Comparison of ENCODE assay signal across 8 cellular contexts in the genomic region with DNA sequence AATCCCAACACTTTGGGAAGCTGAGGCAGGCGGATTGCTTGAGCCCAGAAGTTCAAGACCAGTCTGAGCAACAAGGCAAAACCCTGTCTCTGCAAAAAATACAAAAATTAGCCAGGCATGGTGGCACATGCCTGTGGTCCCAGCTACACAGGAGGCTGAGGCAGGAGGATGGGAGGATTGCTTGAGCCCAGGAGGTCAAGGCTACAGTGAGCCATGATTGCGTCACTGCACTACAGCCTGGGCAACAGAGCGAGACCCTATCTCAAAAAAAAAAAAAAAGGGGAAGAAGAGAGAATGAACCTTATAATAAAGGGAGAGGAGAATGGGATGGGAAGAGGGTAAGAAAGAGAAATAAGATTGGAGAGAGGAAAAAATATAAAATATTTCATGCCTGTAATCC. TPM values are rescaled to one million over a fixed set of nuclear protein-coding genes. Genes with fewer than 3 reads are reported as not detected.
DNase-seq lines count a peak whose midpoint lies in the region; ATAC-seq and TF ChIP-seq lines count a peak whose summit lies in the region.
"Not testable (repeated sequence)": the region's sequence is repeated elsewhere in the genome, so short reads cannot be mapped to it uniquely, and the experiment has no call there.
"Had no signal": no experiment of that assay in that cellular context is flagged by ENCODE, and none has a peak within 500 bp of the region (broad histone marks: within the 10 kb centered on the region; RNA-seq: fewer than 3 reads in every experiment).

No MANE protein-coding gene starts in this region.

- not testable (repeated sequence) for H3K4me3 ChIP-seq in BLaER1 treated with 17β-estradiol and CSF1 and Interleukin-3, amounts not matched to agents 10 nM and 100 nM; IMR-90 (ENCODE audit: insufficient read depth, low read depth, low read length)

- not testable (repeated sequence) for H4K5ac ChIP-seq in IMR-90 (ENCODE audit: low read depth, low read length)

- TF ChIP-seq POLR2A in IMR-90 (IDR thresholded peaks at IDR 0.05; ENCODE audit: low read depth, low read length), result not testable (repeated sequence)

- H3K18ac ChIP-seq in IMR-90 (ENCODE audit: low read depth, low read length), result not testable (repeated sequence)

- H3K9me1 ChIP-seq in IMR-90 (ENCODE audit: insufficient read depth, low read length), result not testable (repeated sequence)

- not testable (repeated sequence) for BruUV-seq in IMR-90 (replicated peaks; lab: Mats Ljungman, UMichigan)

- dilution Hi-C loops in IMR-90 (cut with HindIII; ENCODE audit: low sequenced_read_pairs, unreplicated experiment), result not testable (repeated sequence)

- H3K9me3 ChIP-seq in BLaER1 treated with 17β-estradiol and CSF1 and Interleukin-3, amounts not matched to agents 10 nM and 100 nM (replicated peaks in 1 of 11); IMR-90 (ENCODE audit: control insufficient read depth, insufficient read depth, low read length): not testable (repeated sequence)

- in situ Hi-C loops in IMR-90 (cut with MboI; ENCODE audit: low sequenced_read_pairs), result not testable (repeated sequence)

- intact Hi-C loops in IMR-90 (cut with micrococcal nuclease), result not testable (repeated sequence)

- H3K27ac Mint-ChIP-seq in activated T-cell treated with anti-CD3 and anti-CD28 coated beads, Interleukin-2, amount 50 U/mL, for 72 hours, result peak overlapping the region; percentile 36
- peak overlapping the region in 4 of 5 experiments; percentile 86 to 100 (median 99) for H3K27ac Mint-ChIP-seq in brain
- peak overlapping the region; percentile 52 to 76 for H3K27ac Mint-ChIP-seq in effector memory CD8-positive, alpha-beta T cell
- peak overlapping the region; percentile 12 for H3K27ac Mint-ChIP-seq in neural crest cell (ENCODE audit: unreplicated experiment)
- H3K27ac Mint-ChIP-seq in stimulated activated naive B cell treated with anti-CD40 and anti-IgM and Interleukin-4, amounts not matched to agents 10 μg/mL and 1 μg/mL and 100 μg/mL, for 72 hours, result peak overlapping the region; percentile 16

- POLR2A ChIA-PET in IMR-90 (lab: Charles Lee; ENCODE audit: unreplicated experiment), result not testable (repeated sequence)

- not testable (repeated sequence) for H3K14ac ChIP-seq in IMR-90 (replicated peaks; ENCODE audit: low read depth, low read length)

- H3K27ac ChIP-seq in BLaER1 treated with 17β-estradiol and CSF1 and Interleukin-3, amounts not matched to agents 10 nM and 100 nM, result peak overlapping the region in 2 of 11 experiments; percentile 14 to 22; a peak in 1 of 22 replicates
- not testable (repeated sequence) for H3K27ac ChIP-seq in IMR-90 (ENCODE audit: insufficient read depth, low read length)

- not testable (repeated sequence) for H3K9ac ChIP-seq in BLaER1 treated with 17β-estradiol and CSF1 and Interleukin-3, amounts not matched to agents 10 nM and 100 nM; IMR-90 (ENCODE audit: low read depth, low read length)

- H3K9me3 Mint-ChIP-seq in activated T-cell treated with anti-CD3 and anti-CD28 coated beads, Interleukin-2, amount 50 U/mL, for 72 hours; brain; effector memory CD8-positive, alpha-beta T cell; neural crest cell; stimulated activated naive B cell treated with anti-CD40 and anti-IgM and Interleukin-4, amounts not matched to agents 10 μg/mL and 1 μg/mL and 100 μg/mL, for 72 hours: not testable (repeated sequence)

- not testable (repeated sequence) for H2BK120ac ChIP-seq in IMR-90 (ENCODE audit: low read depth, low read length)

- not testable (repeated sequence) for H3K4me1 Mint-ChIP-seq in activated T-cell treated with anti-CD3 and anti-CD28 coated beads, Interleukin-2, amount 50 U/mL, for 72 hours (ENCODE audit: low read depth); effector memory CD8-positive, alpha-beta T cell (ENCODE audit: low read depth in 2 of 2); neural crest cell; stimulated activated naive B cell treated with anti-CD40 and anti-IgM and Interleukin-4, amounts not matched to agents 10 μg/mL and 1 μg/mL and 100 μg/mL, for 72 hours
- peaks cover 85% of the 10 kb centered on the region for H3K4me1 Mint-ChIP-seq in brain

- H3K36me3 Mint-ChIP-seq in activated T-cell treated with anti-CD3 and anti-CD28 coated beads, Interleukin-2, amount 50 U/mL, for 72 hours (ENCODE audit: insufficient read depth in 2 of 2); neural crest cell (ENCODE audit: low read depth): not testable (repeated sequence)
- peaks cover 47% of the 10 kb centered on the region for H3K36me3 Mint-ChIP-seq in brain
- peaks cover 75% of the 10 kb centered on the region for H3K36me3 Mint-ChIP-seq in effector memory CD8-positive, alpha-beta T cell (ENCODE audit: insufficient read depth)
- peaks cover 46 to 71% of the 10 kb centered on the region in 2 donors for H3K36me3 Mint-ChIP-seq in stimulated activated naive B cell treated with anti-CD40 and anti-IgM and Interleukin-4, amounts not matched to agents 10 μg/mL and 1 μg/mL and 100 μg/mL, for 72 hours

- 100% methylated on average over 1 of the region's 3 CpGs; no CpG with 5 or more reads in 1 of the 2 experiments for WGBS in IMR-90 (ENCODE audit: extremely low coverage in 2 of 2, insufficient read length in 1 of 2), 2 experiments

- H4K20me1 ChIP-seq in BLaER1 treated with 17β-estradiol and CSF1 and Interleukin-3, amounts not matched to agents 10 nM and 100 nM, result peaks cover 20 to 93% (median 73%) of the 10 kb centered on the region in 11 experiments; a peak in 19 of 22 replicates
- not testable (repeated sequence) for H4K20me1 ChIP-seq in IMR-90 (ENCODE audit: insufficient read depth, low read length)

- H4K8ac ChIP-seq in IMR-90 (ENCODE audit: low read depth in 2 of 2, low read length in 2 of 2), result not testable (repeated sequence)

- not testable (repeated sequence) for ATAC-seq in IMR-90 (ENCODE audit: low read depth); activated T-cell treated with anti-CD3 and anti-CD28 coated beads, Interleukin-2, amount 50 U/mL, for 72 hours (replicated peaks in 1 of 2); effector memory CD8-positive, alpha-beta T cell (replicated peaks); stimulated activated naive B cell treated with anti-CD40 and anti-IgM and Interleukin-4, amounts not matched to agents 10 μg/mL and 1 μg/mL and 100 μg/mL, for 72 hours (replicated peaks)

- H3K56ac ChIP-seq in IMR-90 (ENCODE audit: extremely low read depth, insufficient read depth, low read length), result not testable (repeated sequence)

- not testable (repeated sequence) for TF ChIP-seq CTCF in IMR-90 (conservative IDR thresholded peaks at IDR 0.05; ENCODE audit: low read depth, low read length); brain (conservative IDR thresholded peaks at IDR 0.05); neural crest cell (conservative IDR thresholded peaks at IDR 0.05)

- not testable (repeated sequence) for H3K27me3 ChIP-seq in BLaER1 treated with 17β-estradiol and CSF1 and Interleukin-3, amounts not matched to agents 10 nM and 100 nM; IMR-90 (ENCODE audit: control insufficient read depth, insufficient read depth, low read length)

- DNase-seq in IMR-90; activated T-cell treated with anti-CD3 and anti-CD28 coated beads, Interleukin-2, amount 50 U/mL, for 72 hours; effector memory CD8-positive, alpha-beta T cell; neural crest cell (ENCODE audit: low read depth, low spot score); stimulated activated naive B cell treated with anti-CD40 and anti-IgM and Interleukin-4, amounts not matched to agents 10 μg/mL and 1 μg/mL and 100 μg/mL, for 72 hours: not testable (repeated sequence)

- not testable (repeated sequence) for H2BK20ac ChIP-seq in IMR-90 (ENCODE audit: low read depth, low read length)

- not testable (repeated sequence) for H4K91ac ChIP-seq in IMR-90 (ENCODE audit: insufficient read depth, low read depth, low read length)

- H3K4me2 ChIP-seq in BLaER1 treated with 17β-estradiol and CSF1 and Interleukin-3, amounts not matched to agents 10 nM and 100 nM, result peak overlapping the region in 7 of 11 experiments; percentile 5 to 39 (median 15); a peak in 10 of 22 replicates
- not testable (repeated sequence) for H3K4me2 ChIP-seq in IMR-90 (ENCODE audit: low read depth, low read length)

- H2AFZ ChIP-seq in IMR-90 (replicated peaks; ENCODE audit: low read length, poor library complexity), result not testable (repeated sequence)

- H3K4ac ChIP-seq in IMR-90 (ENCODE audit: low read depth, low read length), result not testable (repeated sequence)

- H2BK15ac ChIP-seq in IMR-90 (ENCODE audit: low read depth, low read length), result not testable (repeated sequence)

- peaks cover 17 to 96% (median 88%) of the 10 kb centered on the region in 10 experiments for H3K4me1 ChIP-seq in BLaER1 treated with 17β-estradiol and CSF1 and Interleukin-3, amounts not matched to agents 10 nM and 100 nM
- not testable (repeated sequence) for H3K4me1 ChIP-seq in IMR-90 (ENCODE audit: control insufficient read depth, insufficient read depth, low read length)

- H2AK5ac ChIP-seq in IMR-90 (ENCODE audit: low read depth, low read length), result not testable (repeated sequence)

- peaks cover 87 to 100% (median 96%) of the 10 kb centered on the region in 11 experiments for H3K36me3 ChIP-seq in BLaER1 treated with 17β-estradiol and CSF1 and Interleukin-3, amounts not matched to agents 10 nM and 100 nM
- H3K36me3 ChIP-seq in IMR-90 (ENCODE audit: control insufficient read depth, insufficient read depth, low read length), result peaks cover 67% of the 10 kb centered on the region

- CTCF ChIA-PET in IMR-90 (lab: Yijun Ruan, JAX), result not testable (repeated sequence)

- not testable (repeated sequence) for H2BK5ac ChIP-seq in IMR-90 (ENCODE audit: low read depth, low read length, poor library complexity, severe bottlenecking)

- not testable (repeated sequence) for H3K79me1 ChIP-seq in IMR-90 (ENCODE audit: low read depth in 1 of 2, low read length in 2 of 2)

- H2AK9ac ChIP-seq in IMR-90 (replicated peaks; ENCODE audit: low read depth, low read length, poor library complexity), result not testable (repeated sequence)

- H3K4me3 Mint-ChIP-seq in activated T-cell treated with anti-CD3 and anti-CD28 coated beads, Interleukin-2, amount 50 U/mL, for 72 hours; effector memory CD8-positive, alpha-beta T cell; neural crest cell; stimulated activated naive B cell treated with anti-CD40 and anti-IgM and Interleukin-4, amounts not matched to agents 10 μg/mL and 1 μg/mL and 100 μg/mL, for 72 hours: not testable (repeated sequence)
- peak overlapping the region in 1 of 5 experiments; percentile 56 for H3K4me3 Mint-ChIP-seq in brain

- not testable (repeated sequence) for H3K23ac ChIP-seq in IMR-90 (ENCODE audit: low read depth, low read length)

- TF ChIP-seq RAD21 in IMR-90 (IDR thresholded peaks at IDR 0.05; ENCODE audit: low read length), result not testable (repeated sequence)

- H3K27me3 Mint-ChIP-seq in activated T-cell treated with anti-CD3 and anti-CD28 coated beads, Interleukin-2, amount 50 U/mL, for 72 hours (ENCODE audit: low read depth); brain; effector memory CD8-positive, alpha-beta T cell; neural crest cell (ENCODE audit: low read depth); stimulated activated naive B cell treated with anti-CD40 and anti-IgM and Interleukin-4, amounts not matched to agents 10 μg/mL and 1 μg/mL and 100 μg/mL, for 72 hours: not testable (repeated sequence)

RNA-seq across cellular contexts. Expression of a gene that starts 45.8 kb away (rescaled TPM):
- 1.1 and 1.3 TPM in 2 replicates for total RNA-seq in IMR-90 (2012; rRNA removed)
- polyA plus RNA-seq in IMR-90 (2012; rRNA removed), result 0.11 and 0.43 TPM in 2 replicates
- polyA plus RNA-seq in IMR-90 (2012; cell fraction: cytosol; rRNA removed), result 0.11 and 0.62 TPM in 2 replicates
- polyA plus RNA-seq in IMR-90 (2012; cell fraction: nucleus; rRNA removed; ENCODE audit: low replicate concordance), result 0.59 and 1.4 TPM in 2 replicates
- 10 to 100 TPM in 1 of 2 donors, 1 to 10 TPM in 1; 9.4 to 13.7 TPM for total RNA-seq in activated T-cell treated with anti-CD3 and anti-CD28 coated beads, Interleukin-2, amount 50 U/mL, for 72 hours
- polyA plus RNA-seq in brain (ENCODE audit: insufficient read depth, low read depth, low replicate concordance), result 12.4 TPM
- total RNA-seq in neural crest cell, result 3.3 and 4.1 TPM in 2 replicates
- total RNA-seq: GM23248 had no signal
- polyA plus RNA-seq: GM23248 had no signal

Comparison
In these comparisons a context has a peak if more than half of its experiments do, and no peak if none do; other contexts are left out.
1. H3K27ac Mint-ChIP-seq: peak in every context shown above with its lines; median percentile 99 in brain; 64 in effector memory CD8-positive, alpha-beta T cell; 36 in activated T-cell treated with anti-CD3 and anti-CD28 coated beads, Interleukin-2, amount 50 U/mL, for 72 hours; 16 in stimulated activated naive B cell treated with anti-CD40 and anti-IgM and Interleukin-4, amounts not matched to agents 10 μg/mL and 1 μg/mL and 100 μg/mL, for 72 hours; 12 in neural crest cell.